In genomic region chr14:75660238-75660629, GRCh38 we compare ENCODE assay signal across 8 cellular contexts. TPM values are rescaled to one million over a fixed set of nuclear protein-coding genes. Genes with fewer than 3 reads are reported as not detected.
DNase-seq lines count a peak whose midpoint lies in the region; TF ChIP-seq lines count a peak whose summit lies in the region.

No MANE protein-coding gene starts in this region.

- no peak overlapping the region for H3K27ac ChIP-seq in KMS-11

- H3K4me3 Mint-ChIP-seq in chondrocyte (ENCODE audit: unreplicated experiment), result peak overlapping the region; percentile 100

- peak overlapping the region; percentile 87 for H3K27ac Mint-ChIP-seq in chondrocyte (ENCODE audit: unreplicated experiment)

- TF ChIP-seq CTCF in AG04449 (IDR thresholded peaks at IDR 0.05; ENCODE audit: insufficient read depth, low read length, missing control alignments), result no peak
- no peak for TF ChIP-seq CTCF in KMS-11 (conservative IDR thresholded peaks at IDR 0.05; ENCODE audit: low read depth, low read length)
- TF ChIP-seq CTCF in chondrocyte (IDR thresholded peaks at IDR 0.05), result no peak

- no peaks in the 10 kb centered on the region for H4K20me1 ChIP-seq in KMS-11 (ENCODE audit: insufficient read depth)

- peak overlapping the region; percentile 26; the same call in 1 of the 2 replicates for H3K9ac ChIP-seq in KMS-11
- H3K9ac ChIP-seq in mucosa of stomach (ENCODE audit: low read length), result peak overlapping the region; percentile 74

- no peaks in the 10 kb centered on the region for H3K9me3 ChIP-seq in mucosa of stomach (ENCODE audit: control insufficient read depth, low read length)

- H3K36me3 Mint-ChIP-seq in chondrocyte (ENCODE audit: low read depth), result peaks cover 3% of the 10 kb centered on the region

- H3K4me1 ChIP-seq in KMS-11 (ENCODE audit: low read depth, poor library complexity, severe bottlenecking) (peaks cover 6% of the 10 kb centered on the region), mucosa of stomach (ENCODE audit: control insufficient read depth, insufficient read depth, low read length) (peaks cover 8% of the 10 kb centered on the region)

- DNase-seq in AG04449 (ENCODE audit: low read depth, low spot score), result no peak
- no peak for DNase-seq in chondrocyte (ENCODE audit: low spot score)
- DNase-seq in NCI-H2107 treated with DMSO at 0.1 percent for 48 hours (lab: John Stamatoyannopoulos, UW; ENCODE audit: unreplicated experiment), result no peak
- DNase-seq in DMS 273 (lab: John Stamatoyannopoulos, UW; ENCODE audit: unreplicated experiment), result no peak
- DNase-seq in NCI-H1436 (lab: John Stamatoyannopoulos, UW), result no peak
- DNase-seq in AG20443 (ENCODE audit: low spot score), result no peak

- H3K4me2 ChIP-seq in KMS-11, result peak overlapping the region; percentile 76

- no peaks in the 10 kb centered on the region for H3K27me3 Mint-ChIP-seq in chondrocyte (ENCODE audit: low read depth)

- H3K4me1 Mint-ChIP-seq in chondrocyte (ENCODE audit: low read depth), result peaks cover 27% of the 10 kb centered on the region

- peak overlapping the region; percentile 69; the same call in 1 of the 2 replicates for H2AFZ ChIP-seq in KMS-11 (ENCODE audit: low read depth)

- H3K4me3 ChIP-seq in AG04449 (ENCODE audit: low read depth, low read length), result peak overlapping the region; percentile 98
- no peak overlapping the region for H3K4me3 ChIP-seq in KMS-11 (IDR thresholded peaks at IDR 0.05; ENCODE audit: insufficient read depth, low read depth, low read length)
- H3K4me3 ChIP-seq in mucosa of stomach (ENCODE audit: low read length), result peak overlapping the region; percentile 56

- H3K36me3 ChIP-seq in KMS-11 (ENCODE audit: insufficient read depth) (no peaks in the 10 kb centered on the region), mucosa of stomach (ENCODE audit: control insufficient read depth, insufficient read depth, low read length) (peaks cover 4% of the 10 kb centered on the region)

- H3K79me2 ChIP-seq in KMS-11 (ENCODE audit: insufficient read depth, low read depth), result no peaks in the 10 kb centered on the region

- no peaks in the 10 kb centered on the region for H3K27me3 ChIP-seq in KMS-11 (ENCODE audit: insufficient read depth, low read depth)
- H3K27me3 ChIP-seq in mucosa of stomach (ENCODE audit: control insufficient read depth, insufficient read depth, low read length), result no peaks in the 10 kb centered on the region

- CTCF ChIA-PET in AG04449 (lab: Yijun Ruan, JAX), result interaction anchor here (1.0 to 17.3 kb wide), 8 partner anchors 8 to 324 kb away, joined by 3 to 896 read pairs (median 6); partner anchors contain the start of gene FLVCR2

- no peaks in the 10 kb centered on the region for H3K9me3 Mint-ChIP-seq in chondrocyte (ENCODE audit: low read depth)

- POLR2A ChIA-PET in AG04449 (lab: Yijun Ruan, JAX), result interaction anchor here (1.7 kb wide), 1 partner anchor 24 kb away, joined by 4 read pairs; no protein-coding TSS in a partner anchor

RNA-seq across cellular contexts. Expression of gene ERG28, which starts 0.4 kb away (rescaled TPM):
- 15.5 to 20.4 TPM (median 16.7 TPM) in 3 replicates for total RNA-seq in chondrocyte

RNA-seq across cellular contexts. Expression of gene TTLL5, which starts 0.8 kb away (rescaled TPM):
- 22.1 to 39.2 TPM (median 28.4 TPM) in 3 replicates for total RNA-seq in chondrocyte
